15 cellular contexts compared by ENCODE assay signal in the genomic region with DNA sequence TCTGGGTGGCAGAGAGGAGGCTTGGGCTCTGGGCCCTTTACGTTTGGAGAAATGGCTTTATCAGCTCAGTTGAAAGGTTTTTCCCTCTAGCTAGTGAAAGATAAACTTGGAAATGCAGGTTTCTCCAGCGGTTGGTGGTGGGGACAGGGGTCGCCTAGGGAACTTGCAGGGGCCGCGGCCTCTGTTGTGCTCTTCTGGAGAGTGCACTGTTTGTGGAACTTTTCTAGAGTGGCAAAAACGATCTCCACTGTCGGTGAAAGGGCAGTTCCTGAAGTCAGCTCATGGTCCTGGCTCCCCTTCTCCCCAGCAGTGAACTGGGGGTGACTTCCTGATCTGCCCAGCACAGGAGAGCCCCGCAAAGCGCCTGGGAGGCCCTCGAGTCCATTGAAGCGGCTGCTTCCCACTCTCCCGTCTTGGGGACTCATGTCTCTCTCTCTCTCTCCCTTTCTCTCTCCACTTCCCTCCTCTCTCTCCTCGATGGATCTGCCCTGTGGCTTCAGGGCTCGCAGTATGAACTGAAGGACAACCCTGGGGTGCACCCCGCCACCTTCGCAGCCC. TPM values are rescaled to one million over a fixed set of nuclear protein-coding genes. Genes with fewer than 3 reads are reported as not detected.
A peak's percentile ranks its signal among the peaks of the same experiment; 100 is the strongest.
DNase-seq lines count a peak whose midpoint lies in the region; ATAC-seq and TF ChIP-seq lines count a peak whose summit lies in the region.
"Had no signal": no experiment of that assay in that cellular context is flagged by ENCODE, and none has a peak within 500 bp of the region (broad histone marks: within the 10 kb centered on the region; RNA-seq: fewer than 3 reads in every experiment).

No MANE protein-coding gene starts in this region.

- DNase-seq in AG04449 (ENCODE audit: low read depth, low spot score) (no peak), H7 (peak; percentile 56), chondrocyte (ENCODE audit: low spot score) (no peak), lower lobe of right lung (no peak), left colon (no peak), GM20000 (ENCODE audit: low spot score) (no peak), dorsolateral prefrontal cortex (no peak)
- DNase-seq: activated effector memory CD4-positive, alpha-beta T cell treated with anti-CD3 and anti-CD28 coated beads, Interleukin-2, amount 50 U/mL, for 16 hours; anterior cingulate cortex; dermis blood vessel endothelial cell; left ventricle myocardium inferior; naive B cell; NCI-H1694; T-helper 1 cell had no signal

- H3K27ac Mint-ChIP-seq in chondrocyte (ENCODE audit: unreplicated experiment): no peak overlapping the region

- no peaks in the 10 kb centered on the region for H3K9me3 Mint-ChIP-seq in chondrocyte (ENCODE audit: low read depth)

- H3K9me3 ChIP-seq in lower lobe of right lung: no peaks in the 10 kb centered on the region
- H3K9me3 ChIP-seq: left ventricle myocardium inferior had no signal

- ATAC-seq in lower lobe of right lung (no peak), left colon (no peak), GM18498 (IDR thresholded peaks at IDR 0.05; ENCODE audit: unreplicated experiment) (no peak)

- H3K4me3 ChIP-seq in AG04449 (ENCODE audit: low read depth, low read length): peak overlapping the region; percentile 69
- peak overlapping the region; percentile 11; the same call in 1 of the 2 replicates for H3K4me3 ChIP-seq in H7 (ENCODE audit: insufficient read depth, low read depth, low read length)
- H3K4me3 ChIP-seq in lower lobe of right lung: peak overlapping the region; percentile 47
- no peak overlapping the region for H3K4me3 ChIP-seq in dorsolateral prefrontal cortex
- H3K4me3 ChIP-seq: left ventricle myocardium inferior had no signal

- H3K27me3 Mint-ChIP-seq in chondrocyte (ENCODE audit: low read depth): peaks cover 31% of the 10 kb centered on the region

- CTCF ChIA-PET in AG04449 (lab: Yijun Ruan, JAX): interaction anchor here (0.8 to 1.3 kb wide), 3 partner anchors 9 to 849 kb away, joined by 3 read pairs; no protein-coding TSS in a partner anchor

- H3K4me1 ChIP-seq in lower lobe of right lung: peaks cover 30% of the 10 kb centered on the region

- POLR2A ChIA-PET in AG04449 (lab: Yijun Ruan, JAX): interaction anchor here (0.8 to 2.2 kb wide), 2 partner anchors 848 to 850 kb away, joined by 4 to 18 read pairs; a partner anchor contains a TSS

- peaks cover 7% of the 10 kb centered on the region for H3K36me3 Mint-ChIP-seq in chondrocyte (ENCODE audit: low read depth)

- H3K4me1 Mint-ChIP-seq in chondrocyte (ENCODE audit: low read depth): peaks cover 31% of the 10 kb centered on the region

- H3K36me3 ChIP-seq in H7 (replicated peaks; ENCODE audit: control insufficient read depth, insufficient read depth, low read length): no peaks in the 10 kb centered on the region
- H3K36me3 ChIP-seq in lower lobe of right lung: no peaks in the 10 kb centered on the region
- H3K36me3 ChIP-seq: left ventricle myocardium inferior had no signal

- H3K27me3 ChIP-seq in H7 (ENCODE audit: control insufficient read depth, insufficient read depth, low read length) (peaks cover 97% of the 10 kb centered on the region), lower lobe of right lung (ENCODE audit: low read depth) (peaks cover 93% of the 10 kb centered on the region), dorsolateral prefrontal cortex (peaks cover 32 to 100% (median 97%) of the 10 kb centered on the region in 45 donors)

- no peak overlapping the region for H3K27ac ChIP-seq in lower lobe of right lung
- H3K27ac ChIP-seq in dorsolateral prefrontal cortex: no peak overlapping the region
- H3K27ac ChIP-seq: left ventricle myocardium inferior had no signal

- intact Hi-C loops in lower lobe of right lung (cut with DNase I): no loop called here
- intact Hi-C loops in left colon (cut with DNase I, micrococcal nuclease): no loop called here
- intact Hi-C loops in dorsolateral prefrontal cortex (cut with DNase I): no loop called here

- TF ChIP-seq CTCF in AG04449 (IDR thresholded peaks at IDR 0.05; ENCODE audit: insufficient read depth, low read length, missing control alignments) (no peak), chondrocyte (IDR thresholded peaks at IDR 0.05) (no peak), lower lobe of right lung (IDR thresholded peaks at IDR 0.05) (no peak), GM20000 (IDR thresholded peaks at IDR 0.05; ENCODE audit: extremely low read depth, missing control alignments) (no peak), dorsolateral prefrontal cortex (IDR thresholded peaks at IDR 0.05 in 54 of 56, conservative IDR thresholded peaks at IDR 0.05 in 2 of 56; ENCODE audit: low read depth in 1 of 56, partially characterized antibody in 56 of 56) (no peak)

- peak overlapping the region; percentile 9 for H3K4me3 Mint-ChIP-seq in chondrocyte (ENCODE audit: unreplicated experiment)
- H3K4me3 Mint-ChIP-seq: naive B cell had no signal

RNA-seq across cellular contexts. Expression of a gene that starts 3.2 kb away (rescaled TPM):
- total RNA-seq in H7 (2014; rRNA removed; shearing (Covaris generic)): 1.7 and 2.7 TPM in 2 replicates
- total RNA-seq in chondrocyte (2.3 to 9.8 TPM (median 2.9 TPM) in 3 replicates), lower lobe of right lung (6.0 TPM), left colon (not detected), dorsolateral prefrontal cortex (under 1 TPM in 7 of 120 experiments, not detected in 113; 0.23 to 0.52 (median 0.26) TPM)

Comparison
In these comparisons a context has a peak if more than half of its experiments do, and no peak if none do; other contexts are left out.
1. H3K4me3 ChIP-seq: peak in AG04449 (single experiment), H7 (single experiment) and lower lobe of right lung (single experiment); none in dorsolateral prefrontal cortex (0 of 59).